Comparison of ENCODE assay signal across 18 cellular contexts in the genomic region with DNA sequence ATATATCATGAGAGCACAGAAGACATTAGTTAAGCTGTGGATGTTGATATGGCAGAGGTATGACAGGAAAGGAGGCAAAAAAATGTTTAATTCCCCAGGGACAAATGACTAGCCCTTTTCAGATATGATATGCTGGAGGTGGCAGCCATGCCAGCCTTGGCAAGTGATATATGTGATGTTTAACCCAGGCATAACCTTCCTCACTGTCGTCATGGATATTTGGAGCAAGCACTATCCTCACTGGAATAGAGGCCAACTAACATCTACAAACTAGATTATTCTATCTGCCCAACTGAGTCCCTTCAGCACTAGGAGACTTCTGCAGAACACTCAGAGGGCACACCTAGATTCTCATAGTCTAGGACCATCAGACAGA. TPM values are rescaled to one million over a fixed set of nuclear protein-coding genes. Genes with fewer than 3 reads are reported as not detected.
"Had no signal": no experiment of that assay in that cellular context is flagged by ENCODE, and none has a peak within 500 bp of the region (broad histone marks: within the 10 kb centered on the region; RNA-seq: fewer than 3 reads in every experiment).

No MANE protein-coding gene starts in this region.

- H3K27me3 ChIP-seq: gastrocnemius medialis, heart right ventricle, right atrium auricular region, sigmoid colon had no signal

- H3K4me1 ChIP-seq: gastrocnemius medialis, sigmoid colon had no signal

- H3K4me3 ChIP-seq: gastrocnemius medialis, heart right ventricle, right atrium auricular region, sigmoid colon, skin epidermis had no signal

- DNase-seq: cortex of kidney; effector memory CD4-positive, alpha-beta T cell; gastrocnemius medialis; heart right ventricle; immature natural killer cell; kidney; left cardiac atrium; natural killer cell; sigmoid colon; stimulated activated CD4-positive, alpha-beta T cell treated with anti-CD3 and anti-CD28 coated beads, Interleukin-2, amount 100 ng/mL, for 24 hours; stimulated activated naive CD4-positive, alpha-beta T cell had no signal

- H3K9me3 ChIP-seq: gastrocnemius medialis, heart right ventricle, right atrium auricular region, sigmoid colon had no signal

- H3K27ac ChIP-seq: gastrocnemius medialis, heart right ventricle, right atrium auricular region, sigmoid colon had no signal

- ATAC-seq: gastrocnemius medialis, heart right ventricle, left cardiac atrium, natural killer cell had no signal

- H3K36me3 ChIP-seq: gastrocnemius medialis, heart right ventricle, right atrium auricular region, sigmoid colon had no signal

RNA-seq across cellular contexts. Expression of gene SLC46A2, which starts 27.3 kb away (rescaled TPM):
- total RNA-seq: fibroblast of lung, left cardiac atrium, mammary epithelial cell, myocyte, neural crest cell, osteocyte had no signal
- polyA plus RNA-seq: fibroblast of lung, mammary epithelial cell had no signal
